8 cellular contexts compared by ENCODE assay signal in the genomic region with DNA sequence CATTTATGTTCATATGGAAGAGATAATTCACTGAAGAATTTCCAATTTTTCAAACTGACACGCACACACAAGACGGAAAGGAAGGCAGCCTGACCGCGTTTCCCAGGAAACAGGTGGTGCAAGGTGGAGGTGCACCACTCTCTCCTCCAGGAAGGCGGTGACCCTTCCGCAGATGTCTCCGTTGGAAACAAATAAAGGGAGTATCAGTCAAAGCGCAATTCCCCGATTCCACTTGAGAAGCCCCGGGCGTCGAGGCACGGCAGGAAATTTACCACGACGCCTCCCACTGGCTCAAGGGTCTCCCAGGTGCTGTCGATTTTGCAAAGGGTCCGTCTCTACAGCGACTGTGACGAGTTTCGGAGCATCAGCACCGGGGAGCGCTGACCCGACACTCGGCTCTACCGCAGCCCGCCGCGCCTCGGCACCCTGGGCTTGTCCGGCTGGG. TPM values are rescaled to one million over a fixed set of nuclear protein-coding genes. Genes with fewer than 3 reads are reported as not detected.
DNase-seq lines count a peak whose midpoint lies in the region; ATAC-seq, FAIRE-seq and TF ChIP-seq lines count a peak whose summit lies in the region.

No MANE protein-coding gene starts in this region.

- FAIRE-seq in GM12891 (lab: Jason Lieb, UNC), result no peak

- peak overlapping the region; percentile 56 to 92 (median 73) for H3K4me3 ChIP-seq in heart right ventricle
- H3K4me3 ChIP-seq in right cardiac atrium (ENCODE audit: low read length), result peak overlapping the region; percentile 40
- peak overlapping the region; percentile 81 to 87 (median 85) for H3K4me3 ChIP-seq in skeletal muscle tissue (ENCODE audit: low read length in 3 of 3)

- peak overlapping the region; percentile 69 to 82 (median 76) for H3K9ac ChIP-seq in skeletal muscle tissue (ENCODE audit: low read depth in 1 of 3, low read length in 3 of 3)

- in situ Hi-C loops in GM13976 (cut with MboI; ENCODE audit: low sequenced_read_pairs, unreplicated experiment), result no loop called here

- H3K4me1 ChIP-seq in heart right ventricle (peaks cover 0 to 26% (median 14%) of the 10 kb centered on the region in 9 donors), right cardiac atrium (ENCODE audit: control insufficient read depth, insufficient read depth, low read length) (peaks cover 3% of the 10 kb centered on the region), skeletal muscle tissue (ENCODE audit: control insufficient read depth in 3 of 3, insufficient read depth in 3 of 3, low read length in 3 of 3) (peaks cover 10 to 15% (median 12%) of the 10 kb centered on the region in 3 donors)

- H3K27me3 ChIP-seq in heart right ventricle (peaks cover 0 to 15% (median 0%) of the 10 kb centered on the region in 7 donors), right cardiac atrium (ENCODE audit: control insufficient read depth, insufficient read depth) (no peaks in the 10 kb centered on the region), skeletal muscle tissue (ENCODE audit: control insufficient read depth in 3 of 3, insufficient read depth in 3 of 3, low read length in 3 of 3) (no peaks in the 10 kb centered on the region)

- peak overlapping the region in 7 of 10 donors; percentile 32 to 89 (median 83) for H3K27ac ChIP-seq in heart right ventricle
- peak overlapping the region; percentile 94 for H3K27ac ChIP-seq in VCaP
- H3K27ac ChIP-seq in right cardiac atrium (ENCODE audit: low read length), result no peak overlapping the region
- peak overlapping the region; percentile 80 for H3K27ac ChIP-seq in skeletal muscle tissue (ENCODE audit: low read depth, low read length)

- ATAC-seq in heart right ventricle (no peak), Right ventricle myocardium inferior (no peak), right cardiac atrium (no peak)

- H3K36me3 ChIP-seq in heart right ventricle (no peaks in the 10 kb centered on the region), skeletal muscle tissue (ENCODE audit: control insufficient read depth in 3 of 3, insufficient read depth in 3 of 3, low read length in 3 of 3) (no peaks in the 10 kb centered on the region)

- TF ChIP-seq POLR2A in GM12891 (IDR thresholded peaks at IDR 0.05; ENCODE audit: low read depth, low read length), result no peak

- DNase-seq in heart right ventricle, result no peak
- no peak for DNase-seq in Right ventricle myocardium inferior (ENCODE audit: missing footprints)
- no peak for DNase-seq in right cardiac atrium
- DNase-seq in GM13976 (ENCODE audit: low spot score), result no peak
- DNase-seq in GM12891 (ENCODE audit: insufficient read length, low spot score), result no peak
- DNase-seq in NCI-H1436 (lab: John Stamatoyannopoulos, UW), result no peak

- 1 to 2% methylated on average over 30 of the region's 30 CpGs for WGBS in heart right ventricle, 2 donors
- 2% methylated on average over 30 of the region's 30 CpGs for WGBS in right cardiac atrium

- H3K9me3 ChIP-seq in heart right ventricle (peaks cover 0 to 7% (median 0%) of the 10 kb centered on the region in 11 donors), right cardiac atrium (ENCODE audit: control insufficient read depth, low read length) (no peaks in the 10 kb centered on the region), skeletal muscle tissue (ENCODE audit: control insufficient read depth in 3 of 3, low read length in 3 of 3) (no peaks in the 10 kb centered on the region)

- no peak for TF ChIP-seq CTCF in heart right ventricle (IDR thresholded peaks at IDR 0.05)
- TF ChIP-seq CTCF in VCaP (conservative IDR thresholded peaks at IDR 0.05), result no peak
- TF ChIP-seq CTCF in GM13976 (IDR thresholded peaks at IDR 0.05; ENCODE audit: borderline replicate concordance, control extremely low read depth, extremely low read depth, insufficient read depth, missing control alignments), result no peak

- intact Hi-C loops in heart right ventricle (cut with DNase I) (loop anchor here in 3 of 10 donors (2.0 to 10.0 kb wide), 2 partner anchors 54 to 296 kb away; a partner anchor contains a TSS), Right ventricle myocardium inferior (cut with DNase I) (loop anchor here (2.0 to 5.0 kb wide), 3 partner anchors 48 to 288 kb away; a partner anchor contains a TSS), right cardiac atrium (cut with DNase I) (no loop called here)

TF ChIP-seq in GM12891, 5 proteins besides CTCF, POLR2A, EP300 and RAD21:
- TF ChIP-seq POU2F2 (IDR thresholded peaks at IDR 0.05; ENCODE audit: low read depth, low read length) (no peak), SPI1 (IDR thresholded peaks at IDR 0.05; ENCODE audit: low read depth, low read length) (no peak), PAX5 (IDR thresholded peaks at IDR 0.05; ENCODE audit: insufficient read depth, low read length, severe bottlenecking) (no peak), TAF1 (IDR thresholded peaks at IDR 0.05; ENCODE audit: low read depth, low read length) (no peak), POLR2AphosphoS5 (IDR thresholded peaks at IDR 0.05; ENCODE audit: low read depth, low read length) (no peak)

RNA-seq across cellular contexts. Expression of a gene that starts 0.8 kb away (rescaled TPM):
- 1 to 10 TPM; 1.2 to 2.8 (median 2.0) TPM for total RNA-seq in heart right ventricle
- polyA plus RNA-seq in heart right ventricle, result 1 to 10 TPM; 1.2 to 1.3 TPM
- 2.3 TPM for total RNA-seq in Right ventricle myocardium inferior
- 1 to 10 TPM; 1.8 to 2.8 (median 2.3) TPM for total RNA-seq in right cardiac atrium
- polyA plus RNA-seq in right cardiac atrium, result 1.3 TPM
- 5.2 TPM for total RNA-seq in skeletal muscle tissue
- polyA plus RNA-seq in GM12891 (2012; ENCODE audit: low read depth, missing spikeins), result 1.8 TPM

RNA-seq across cellular contexts. Expression of a gene that starts 53.6 kb away (rescaled TPM):
- total RNA-seq in heart right ventricle (10 to 100 TPM in 9 of 10 donors, 1 to 10 TPM in 1; 6.7 to 18.4 (median 14.9) TPM), Right ventricle myocardium inferior (17.3 TPM), right cardiac atrium (10 to 100 TPM in 3 of 4 donors, 1 to 10 TPM in 1; 8.8 to 18.5 (median 17.2) TPM), skeletal muscle tissue (41.8 TPM)
- polyA plus RNA-seq in heart right ventricle (10 to 100 TPM in 1 of 2 donors, 1 to 10 TPM in 1; 2.4 to 12.1 TPM), right cardiac atrium (9.8 TPM)
- polyA plus RNA-seq in GM12891 (2012; ENCODE audit: low read depth, missing spikeins), result 1.8 TPM
